17 cellular contexts compared by ENCODE assay signal in genomic region chr11:77130763-77131513, GRCh38. TPM values are rescaled to one million over a fixed set of nuclear protein-coding genes. Genes with fewer than 3 reads are reported as not detected.
A peak's percentile ranks its signal among the peaks of the same experiment; 100 is the strongest.
DNase-seq lines count a peak whose midpoint lies in the region; ATAC-seq, FAIRE-seq and TF ChIP-seq lines count a peak whose summit lies in the region.
"Had no signal": no experiment of that assay in that cellular context is flagged by ENCODE, and none has a peak within 500 bp of the region (broad histone marks: within the 10 kb centered on the region; RNA-seq: fewer than 3 reads in every experiment).

No MANE protein-coding gene starts in this region.

- no peak overlapping the region for H3K56ac ChIP-seq in H9 (ENCODE audit: insufficient read length, low read depth, low read length)

- peaks cover 5% of the 10 kb centered on the region; the same call in 1 of the 2 replicates for H3K27me3 Mint-ChIP-seq in H9 (ENCODE audit: low read depth)

- intact Hi-C loops in heart left ventricle (cut with DNase I) = no loop called here

- no peak overlapping the region for H2AFZ ChIP-seq in H9 (ENCODE audit: low read length)

- H3K4me1 Mint-ChIP-seq in H9 = peaks cover 24 to 27% of the 10 kb centered on the region in 2 experiments

- H3K79me1 ChIP-seq in H9 (ENCODE audit: insufficient read depth, low read depth, low read length, poor library complexity, severe bottlenecking) = no peaks in the 10 kb centered on the region

- TF ChIP-seq POLR2A in heart left ventricle (IDR thresholded peaks at IDR 0.05) (no peak), erythroblast (IDR thresholded peaks at IDR 0.05; ENCODE audit: low read length) (no peak), H54 (IDR thresholded peaks at IDR 0.05; ENCODE audit: low read depth, low read length) (no peak)

- no peak overlapping the region for H2BK12ac ChIP-seq in H9 (ENCODE audit: insufficient read length, low read depth, low read length)

- H3K18ac ChIP-seq in H9 (ENCODE audit: insufficient read length, low read depth, low read length) = no peak overlapping the region

- no peaks in the 10 kb centered on the region for H4K20me1 ChIP-seq in H9 (ENCODE audit: control insufficient read depth, insufficient read depth, insufficient read length)

- H3K23ac ChIP-seq in H9 (ENCODE audit: insufficient read length, low read depth, low read length) = no peak overlapping the region

- H4K8ac ChIP-seq in H9 (replicated peaks; ENCODE audit: insufficient read length, low read depth, low read length) = no peak overlapping the region

- no peak for FAIRE-seq in H54 (lab: Jason Lieb, UNC)

- H3T11ph ChIP-seq in H9 (ENCODE audit: low read length) = no peak overlapping the region

- no peaks in the 10 kb centered on the region for H3K36me3 Mint-ChIP-seq in H9 (ENCODE audit: insufficient read depth in 1 of 3, low read depth in 3 of 3)

- no peak overlapping the region for H2BK120ac ChIP-seq in H9 (ENCODE audit: low read depth, low read length, poor library complexity, severe bottlenecking)

- H3K27me3 ChIP-seq in heart left ventricle (peaks cover 0 to 8% (median 0%) of the 10 kb centered on the region in 9 donors), H9 (ENCODE audit: insufficient read depth, low read length) (no peaks in the 10 kb centered on the region)

- H3K4me1 ChIP-seq in heart left ventricle (peaks cover 0 to 41% (median 26%) of the 10 kb centered on the region in 12 donors), H9 (ENCODE audit: insufficient read depth, low read length) (no peaks in the 10 kb centered on the region)
- H3K4me1 ChIP-seq: prostate gland had no signal

- 22 to 44% (median 40%) methylated on average over 6 to 9 of the region's 9 CpGs for WGBS in heart left ventricle, 4 donors
- WGBS in H9 (ENCODE audit: extremely low coverage, insufficient read length, low lambda C conversion rate) = no CpG with 5 or more reads among the region's 9 CpGs

- no peak overlapping the region for H3K4me2 ChIP-seq in H9 (ENCODE audit: insufficient read depth, insufficient read length, low read length)

- H2AK5ac ChIP-seq in H9 (ENCODE audit: insufficient read length, low read length) = no peak overlapping the region

- peaks cover 8% of the 10 kb centered on the region for H3K23me2 ChIP-seq in H9 (ENCODE audit: insufficient read length, low read depth, low read length, poor library complexity, severe bottlenecking)

- no peak overlapping the region for H3K4ac ChIP-seq in H9 (ENCODE audit: low read depth, low read length)

- no peak overlapping the region for H2BK15ac ChIP-seq in H9 (ENCODE audit: low read depth, low read length)

- peak; percentile 32 for DNase-seq in ELR (ENCODE audit: low read depth)
- DNase-seq in anterior cingulate cortex (lab: John Stamatoyannopoulos, UW) = peak in 36 of 58 donors; percentile 5 to 71 (median 36)
- peak; percentile 64 to 86 (median 78) for DNase-seq in heart left ventricle
- peak; percentile 68 for DNase-seq in renal cortical epithelial cell (ENCODE audit: low read depth)
- no peak for DNase-seq in H9
- DNase-seq in erythroblast (lab: John Stamatoyannopoulos, UW) = no peak
- DNase-seq in H54 (ENCODE audit: insufficient read length, low spot score) = no peak
- DNase-seq in GDM1 (lab: John Stamatoyannopoulos, UW) = no peak
- DNase-seq: activated CD8-positive, alpha-beta T cell treated with anti-CD3 and anti-CD28 coated beads for 36 hours; activated naive CD4-positive, alpha-beta T cell; KBM-7; stimulated activated CD4-positive, alpha-beta T cell treated with anti-CD3 and anti-CD28 coated beads, Interleukin-2, amount 100 ng/mL, for 48 hours; stimulated activated naive CD4-positive, alpha-beta T cell treated with Interleukin-2 at 50 U/mL for 16 hours; T1000 had no signal

- H3K14ac ChIP-seq in H9 (ENCODE audit: insufficient read depth, low read length) = no peak overlapping the region

- TF ChIP-seq CTCF in heart left ventricle (IDR thresholded peaks at IDR 0.05) (no peak), H9 (conservative IDR thresholded peaks at IDR 0.05) (no peak)

- H4K91ac ChIP-seq in H9 (ENCODE audit: insufficient read length, low read depth, low read length) = no peak overlapping the region

- no peak overlapping the region for H3K9ac ChIP-seq in H9 (ENCODE audit: extremely low read depth, insufficient read length, low read length)

- no peaks in the 10 kb centered on the region for H3K36me3 ChIP-seq in heart left ventricle
- H3K36me3 ChIP-seq: prostate gland had no signal

- H3K9me3 ChIP-seq in heart left ventricle (no peaks in the 10 kb centered on the region), H9 (ENCODE audit: control insufficient read depth, low read depth, low read length) (no peaks in the 10 kb centered on the region)
- H3K9me3 ChIP-seq: prostate gland had no signal

- H3K27ac Mint-ChIP-seq in H9 = no peak overlapping the region; a peak in 1 of 7 replicates
- H3K27ac Mint-ChIP-seq: activated CD8-positive, alpha-beta T cell treated with anti-CD3 and anti-CD28 coated beads for 36 hours; dendritic cell treated with granulocyte-macrophage colony-stimulating factor and Interleukin-4, amounts not matched to agents 40 ng/mL and 50 ng/mL, for 4 days had no signal

- no peak overlapping the region for H4K5ac ChIP-seq in H9 (ENCODE audit: insufficient read length, low read depth, low read length)

- H2BK20ac ChIP-seq in H9 (ENCODE audit: low read depth, low read length, poor library complexity, severe bottlenecking) = no peak overlapping the region

- H3K27ac ChIP-seq in heart left ventricle (peak overlapping the region in 7 of 12 donors; percentile 5 to 57 (median 20)), H9 (ENCODE audit: insufficient read length, low read depth, low read length) (no peak overlapping the region)
- H3K27ac ChIP-seq: prostate gland had no signal

- no peak overlapping the region for H3K4me3 ChIP-seq in heart left ventricle
- H3K4me3 ChIP-seq: prostate gland had no signal

- no peak overlapping the region for H2BK5ac ChIP-seq in H9 (ENCODE audit: insufficient read length, low read length)

- no peaks in the 10 kb centered on the region for H3K79me2 ChIP-seq in H9 (ENCODE audit: insufficient read depth, low read length)

- H3K9me3 Mint-ChIP-seq in H9 = no peaks in the 10 kb centered on the region
- H3K9me3 Mint-ChIP-seq: activated CD8-positive, alpha-beta T cell treated with anti-CD3 and anti-CD28 coated beads for 36 hours; dendritic cell treated with granulocyte-macrophage colony-stimulating factor and Interleukin-4, amounts not matched to agents 40 ng/mL and 50 ng/mL, for 4 days had no signal

- peak; percentile 41 to 76 (median 58) for ATAC-seq in heart left ventricle
- ATAC-seq: activated CD8-positive, alpha-beta T cell treated with anti-CD3 and anti-CD28 coated beads for 36 hours had no signal

- no peak overlapping the region for H3K4me3 Mint-ChIP-seq in H9
- H3K4me3 Mint-ChIP-seq: activated CD8-positive, alpha-beta T cell treated with anti-CD3 and anti-CD28 coated beads for 36 hours; dendritic cell treated with granulocyte-macrophage colony-stimulating factor and Interleukin-4, amounts not matched to agents 40 ng/mL and 50 ng/mL, for 4 days had no signal

RNA-seq across cellular contexts. Expression of gene MYO7A, which starts 2.9 kb away (rescaled TPM):
- total RNA-seq in heart left ventricle (10 to 100 TPM in 1 of 9 donors, 1 to 10 TPM in 8; 1.6 to 17.1 (median 2.7) TPM), renal cortical epithelial cell (0.35 and 1.2 TPM in 2 replicates), H9 (2021) (1.6 and 2.2 TPM in 2 replicates)
- 1 to 10 TPM; 1.0 to 2.9 TPM for polyA plus RNA-seq in heart left ventricle

RNA-seq across cellular contexts. Expression of gene OMP, which starts 28.3 kb away (rescaled TPM):
- total RNA-seq in heart left ventricle (not detected), renal cortical epithelial cell (0.50 TPM in 1 of 2 replicates, not detected in the other), H9 (2021) (0.86 TPM in 1 of 2 replicates, not detected in the other)
- polyA plus RNA-seq in heart left ventricle = not detected
- total RNA-seq: activated CD8-positive, alpha-beta T cell treated with anti-CD3 and anti-CD28 coated beads for 36 hours; H4 had no signal

Comparison
In these comparisons a context has a peak if more than half of its experiments do, and no peak if none do; other contexts are left out.
1. DNase-seq: peak in ELR (single experiment), anterior cingulate cortex (36 of 58), heart left ventricle (5 of 5) and renal cortical epithelial cell (single experiment); none in H9 (single experiment), erythroblast (0 of 2), H54 (single experiment) and GDM1 (single experiment).